ENCODE assay signal across 24 cellular contexts in genomic region chr16:65751622-65752598, GRCh38.
DNase-seq lines count a peak whose midpoint lies in the region; ATAC-seq, FAIRE-seq and TF ChIP-seq lines count a peak whose summit lies in the region.
"Had no signal": no experiment of that assay in that cellular context is flagged by ENCODE, and none has a peak within 500 bp of the region (broad histone marks: within the 10 kb centered on the region; RNA-seq: fewer than 3 reads in every experiment).

No MANE protein-coding gene starts in this region.

- no peaks in the 10 kb centered on the region for H3K36me3 ChIP-seq in H1 (ENCODE audit: control insufficient read depth in 2 of 4, insufficient read depth in 4 of 4, low read length in 3 of 4)
- no peaks in the 10 kb centered on the region for H3K36me3 ChIP-seq in neural progenitor cell

- H3K14ac ChIP-seq in H1 (ENCODE audit: insufficient read length) = no peak overlapping the region

- no peak overlapping the region for H3K9ac ChIP-seq in H1 (replicated peaks in 1 of 4; ENCODE audit: extremely low read depth in 1 of 4, low read depth in 3 of 4, low read length in 3 of 4)
- H3K9ac ChIP-seq in neural progenitor cell = no peak overlapping the region
- H3K9ac ChIP-seq: KMS-11 had no signal

- H2BK5ac ChIP-seq in H1 (ENCODE audit: low read depth, low read length) = no peak overlapping the region

- no peak overlapping the region for H3K4me2 ChIP-seq in H1 (ENCODE audit: insufficient read depth in 1 of 2, low read depth in 2 of 2, low read length in 2 of 2)
- H3K4me2 ChIP-seq in neural progenitor cell = no peak overlapping the region
- H3K4me2 ChIP-seq: GM23338, KMS-11 had no signal

- peak overlapping the region; percentile 61; the same call in 1 of the 2 replicates for H2BK15ac ChIP-seq in H1 (ENCODE audit: low read length)

- H3F3A ChIP-seq in neural progenitor cell (ENCODE audit: low read depth) = no peaks in the 10 kb centered on the region

- CTCF ChIA-PET in H1 (lab: Charles Lee; ENCODE audit: partially characterized antibody) = interaction anchor here (0.7 to 1.6 kb wide), 7 partner anchors 22 to 504 kb away, joined by 3 to 4 read pairs (median 3); no protein-coding TSS in a partner anchor

- H3K79me2 ChIP-seq in H1 (ENCODE audit: control insufficient read depth in 1 of 2, insufficient read depth in 2 of 2, low read length in 2 of 2) = no peaks in the 10 kb centered on the region
- H3K79me2 ChIP-seq in neural progenitor cell (ENCODE audit: low read depth) = no peaks in the 10 kb centered on the region

- H3K23me2 ChIP-seq in H1 (ENCODE audit: low read depth, low read length) = no peaks in the 10 kb centered on the region; the same call in 1 of the 2 replicates

- 90% methylated on average over 8 of the region's 8 CpGs; no CpG with 5 or more reads in 1 of the 2 experiments for WGBS in H1 (ENCODE audit: extremely low coverage in 1 of 2, insufficient coverage in 1 of 2, insufficient read length in 1 of 2, insufficient replicate concordance in 2 of 2, low coverage in 1 of 2, low lambda C conversion rate in 2 of 2, missing lambda C conversion rate in 1 of 2), 2 experiments

- TF ChIP-seq EP300 in H1 (IDR thresholded peaks at IDR 0.05; ENCODE audit: borderline replicate concordance in 1 of 2, low read depth in 2 of 2, low read length in 2 of 2) = no peak

- no peak for ATAC-seq in left lobe of liver
- ATAC-seq: GM23338, HepG2, PC-3, SK-N-SH treated with all-trans-retinoic acid at 6 μM for 48 hours had no signal

- TF ChIP-seq POLR2A in H1 (IDR thresholded peaks at IDR 0.05; ENCODE audit: control extremely low read depth in 1 of 2, low read depth in 2 of 2, low read length in 2 of 2) = no peak

- no peaks in the 10 kb centered on the region for H4K20me1 ChIP-seq in H1 (replicated peaks in 1 of 2; ENCODE audit: control insufficient read depth in 1 of 2, insufficient read depth in 2 of 2, low read length in 2 of 2)
- H4K20me1 ChIP-seq in neural progenitor cell (ENCODE audit: low read depth) = no peaks in the 10 kb centered on the region

- no peak overlapping the region for H3K4me3 ChIP-seq in H1 (ENCODE audit: extremely low read depth in 1 of 4, insufficient read depth in 2 of 4, low read depth in 3 of 4, low read length in 4 of 4)
- H3K4me3 ChIP-seq in neural progenitor cell = no peak overlapping the region
- H3K4me3 ChIP-seq: GM23338 had no signal

- H3K9me3 ChIP-seq in H1 (ENCODE audit: insufficient read depth in 2 of 2, low read depth in 1 of 2, low read length in 1 of 2) = no peaks in the 10 kb centered on the region
- no peaks in the 10 kb centered on the region for H3K9me3 ChIP-seq in neural progenitor cell (ENCODE audit: low read depth)

- no peak overlapping the region for H2AK5ac ChIP-seq in H1 (ENCODE audit: low read depth, low read length)

- no peak overlapping the region for H4K8ac ChIP-seq in H1 (ENCODE audit: extremely low read depth, insufficient read depth, low read length)

- TF ChIP-seq CTCF in H1 (IDR thresholded peaks at IDR 0.05; ENCODE audit: control extremely low read depth in 1 of 3, insufficient read depth in 1 of 3, low read depth in 1 of 3, low read length in 3 of 3) (no peak), neural progenitor cell (IDR thresholded peaks at IDR 0.05) (no peak)

- H2BK20ac ChIP-seq in H1 (ENCODE audit: low read length) = no peak overlapping the region; the same call in 1 of the 2 replicates

- H4K5ac ChIP-seq in H1 (ENCODE audit: insufficient read length, low read depth, low read length) = no peak overlapping the region

- no peaks in the 10 kb centered on the region for H3K36me3 Mint-ChIP-seq in neural progenitor cell

- H3K79me1 ChIP-seq in H1 (ENCODE audit: low read depth, low read length) = no peaks in the 10 kb centered on the region

- no peaks in the 10 kb centered on the region for H3K27me3 ChIP-seq in H1 (replicated peaks in 1 of 4; ENCODE audit: control insufficient read depth in 3 of 4, extremely low read depth in 1 of 4, insufficient read depth in 3 of 4, low read length in 3 of 4)
- no peaks in the 10 kb centered on the region for H3K27me3 ChIP-seq in neural progenitor cell

- peaks cover 14% of the 10 kb centered on the region for H3K27me3 Mint-ChIP-seq in neural progenitor cell (ENCODE audit: insufficient read depth, low read depth)
- H3K27me3 Mint-ChIP-seq: B cell; CD4-positive, alpha-beta T cell had no signal

- no peak overlapping the region for H3K27ac ChIP-seq in H1 (ENCODE audit: low read depth, low read length)
- no peak overlapping the region for H3K27ac ChIP-seq in neural progenitor cell
- H3K27ac ChIP-seq: 22Rv1, KMS-11 had no signal

- H2BK120ac ChIP-seq in H1 (replicated peaks; ENCODE audit: low read depth, low read length) = no peak overlapping the region

- peak overlapping the region; percentile 2 for H3K27ac Mint-ChIP-seq in neural progenitor cell
- H3K27ac Mint-ChIP-seq: B cell; CD4-positive, alpha-beta T cell; GM23338 had no signal

- TF ChIP-seq RAD21 in H1 (IDR thresholded peaks at IDR 0.05 in 1 of 2, conservative IDR thresholded peaks at IDR 0.05 in 1 of 2; ENCODE audit: low read depth in 2 of 2, low read length in 2 of 2) = no peak

- H3K9me3 Mint-ChIP-seq in neural progenitor cell = peaks cover 4% of the 10 kb centered on the region
- H3K9me3 Mint-ChIP-seq: CD4-positive, alpha-beta T cell; GM23338 had no signal

- H2AFZ ChIP-seq in H1 (ENCODE audit: low read length) (no peak overlapping the region), neural progenitor cell (replicated peaks) (no peak overlapping the region)

- no peak overlapping the region for H3K4ac ChIP-seq in H1 (replicated peaks; ENCODE audit: insufficient read length, low read depth, low read length)

- no peak overlapping the region for H3K23ac ChIP-seq in H1 (ENCODE audit: insufficient read length)

- no peak overlapping the region for H3K56ac ChIP-seq in H1 (replicated peaks; ENCODE audit: insufficient read length, low read depth, low read length)

- H3K4me1 ChIP-seq in H1 (replicated peaks in 1 of 4; ENCODE audit: control insufficient read depth in 3 of 4, insufficient read depth in 4 of 4, low read length in 3 of 4) (peaks cover 0 to 4% (median 0%) of the 10 kb centered on the region in 4 experiments; a peak in 2 of 7 replicates), neural progenitor cell (peaks cover 15% of the 10 kb centered on the region)

- H4K91ac ChIP-seq in H1 (replicated peaks; ENCODE audit: insufficient read length, low read length) = no peak overlapping the region

- peaks cover 47% of the 10 kb centered on the region for H3K4me1 Mint-ChIP-seq in neural progenitor cell
- H3K4me1 Mint-ChIP-seq: B cell had no signal

- DNase-seq in NCI-H1694 (lab: John Stamatoyannopoulos, UW) (peak; percentile 1), NCI-H1694 treated with DMSO at 0.1 percent for 48 hours (lab: John Stamatoyannopoulos, UW) (no peak), NOMO-1 treated with DMSO at 0.1 percent for 48 hours (lab: John Stamatoyannopoulos, UW; ENCODE audit: unreplicated experiment) (peak; percentile 27), H1 (ENCODE audit: low read depth in 1 of 2, low spot score in 2 of 2) (no peak), neural progenitor cell (ENCODE audit: low spot score) (no peak), left lobe of liver (ENCODE audit: low spot score) (no peak), KBM-7 (no peak), NCI-H226 (no peak)
- DNase-seq: Calu3; CD4-positive, alpha-beta T cell; NCI-H1417; NCI-H1930; NCI-H69; PC-3; RPMI8226; SHP77 treated with DMSO at 0.1 percent for 48 hours had no signal

- no peak for FAIRE-seq in H1 (lab: Jason Lieb, UNC)
- FAIRE-seq: GM12891, GM19239, HepG2 had no signal

- in situ Hi-C loops in KBM-7 (cut with MboI; ENCODE audit: low pct_unique_long_range_greater_than_20kb, low sequenced_read_pairs) = no loop called here

- H2BK12ac ChIP-seq in H1 (ENCODE audit: low read depth, low read length) = no peak overlapping the region

- no peak overlapping the region for H3K18ac ChIP-seq in H1 (ENCODE audit: extremely low read depth, low read length)

- peak overlapping the region; percentile 41 for H3K4me3 Mint-ChIP-seq in neural progenitor cell
- H3K4me3 Mint-ChIP-seq: B cell; CD4-positive, alpha-beta T cell; GM23338 had no signal

- POLR2A ChIA-PET in H1 (lab: Charles Lee; ENCODE audit: partially characterized antibody) = no interaction called here

TF ChIP-seq in H1, 55 proteins besides CTCF, POLR2A, EP300 and RAD21 (continues in another document):
- no peak for TF ChIP-seq CEBPB (IDR thresholded peaks at IDR 0.05; ENCODE audit: low read depth, low read length)
- TF ChIP-seq ZNF274 (IDR thresholded peaks at IDR 0.05; ENCODE audit: borderline replicate concordance, extremely low read depth, low read length) = no peak
- TF ChIP-seq SP1 (IDR thresholded peaks at IDR 0.05; ENCODE audit: low read depth, low read length) = no peak
- no peak for TF ChIP-seq CBX8 (IDR thresholded peaks at IDR 0.05; ENCODE audit: borderline replicate concordance, low read depth, low read length)
- TF ChIP-seq BRCA1 (IDR thresholded peaks at IDR 0.05; ENCODE audit: low read depth, low read length) = no peak
- TF ChIP-seq SP4 (IDR thresholded peaks at IDR 0.05; ENCODE audit: low read length) = no peak

Comparison
In these comparisons a context has a peak if more than half of its experiments do, and no peak if none do; other contexts are left out.
1. DNase-seq: peak in NCI-H1694 (single experiment) and NOMO-1 treated with DMSO at 0.1 percent for 48 hours (single experiment); none in NCI-H1694 treated with DMSO at 0.1 percent for 48 hours (single experiment), H1 (0 of 2), neural progenitor cell (single experiment), left lobe of liver (single experiment), KBM-7 (single experiment) and NCI-H226 (single experiment).